Comparison of ENCODE assay signal across 17 cellular contexts in the genomic region with DNA sequence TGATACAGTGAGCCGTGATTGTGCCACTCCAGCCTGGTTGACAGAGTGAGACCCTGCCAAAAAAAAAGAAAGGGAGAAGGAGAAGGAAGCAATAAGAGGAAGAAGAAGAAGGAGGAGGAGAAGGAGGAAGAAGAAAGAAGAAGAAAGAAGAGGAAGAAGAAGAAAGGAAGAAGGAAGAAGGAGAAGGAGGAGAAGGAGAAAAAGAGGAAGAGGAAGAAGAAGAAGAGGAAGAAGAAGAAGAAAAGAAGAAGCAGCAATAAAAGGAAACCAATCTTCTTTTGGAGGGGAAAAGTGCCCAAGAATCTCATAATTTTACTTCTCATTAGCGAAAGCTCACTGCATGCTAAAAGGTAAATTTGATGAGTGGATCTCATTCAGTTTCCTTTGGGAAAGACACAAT.
DNase-seq lines count a peak whose midpoint lies in the region; ATAC-seq and TF ChIP-seq lines count a peak whose summit lies in the region.
"Had no signal": no experiment of that assay in that cellular context is flagged by ENCODE, and none has a peak within 500 bp of the region (broad histone marks: within the 10 kb centered on the region; RNA-seq: fewer than 3 reads in every experiment).

No MANE protein-coding gene starts in this region.

- H3K4me1 ChIP-seq in DOHH2 (ENCODE audit: control insufficient read depth, low read length) (peaks cover 21% of the 10 kb centered on the region), HEK293 (ENCODE audit: control insufficient read depth, insufficient read depth, low read length) (no peaks in the 10 kb centered on the region)

- H3F3A ChIP-seq in DOHH2 (ENCODE audit: control insufficient read depth, insufficient read depth), result peaks cover 14% of the 10 kb centered on the region; the same call in 1 of the 2 replicates

- H3K9me2 ChIP-seq in DOHH2 (replicated peaks; ENCODE audit: control insufficient read depth, low read length), result no peaks in the 10 kb centered on the region
- H3K9me2 ChIP-seq: SK-N-SH had no signal

- peaks cover 3% of the 10 kb centered on the region for H3K4me1 Mint-ChIP-seq in T-helper 17 cell
- H3K4me1 Mint-ChIP-seq in stimulated activated effector memory CD8-positive, alpha-beta T cell treated with anti-CD3 and anti-CD28 coated beads, Interleukin-12 subunit alpha, Interleukin-12 subunit beta, amount 100 ng/mL, for 72 hours, result no peaks in the 10 kb centered on the region
- no peaks in the 10 kb centered on the region for H3K4me1 Mint-ChIP-seq in activated T-cell treated with anti-CD3 and anti-CD28 coated beads, Interleukin-2, amount 50 U/mL, for 72 hours (ENCODE audit: low read depth)

- H3K9me3 ChIP-seq in DOHH2 (ENCODE audit: control insufficient read depth, insufficient read depth, low read length) (no peaks in the 10 kb centered on the region), HEK293 (ENCODE audit: control insufficient read depth, insufficient read depth, low read depth, low read length) (no peaks in the 10 kb centered on the region), T-helper 17 cell (ENCODE audit: control insufficient read depth, low read length, poor library complexity, severe bottlenecking) (no peaks in the 10 kb centered on the region)
- H3K9me3 ChIP-seq: SK-N-SH had no signal

- H3K27me3 ChIP-seq in DOHH2 (ENCODE audit: control insufficient read depth, low read length), result no peaks in the 10 kb centered on the region

- no peak overlapping the region for H3K4me3 Mint-ChIP-seq in T-helper 17 cell
- no peak overlapping the region for H3K4me3 Mint-ChIP-seq in stimulated activated effector memory CD8-positive, alpha-beta T cell treated with anti-CD3 and anti-CD28 coated beads, Interleukin-12 subunit alpha, Interleukin-12 subunit beta, amount 100 ng/mL, for 72 hours
- H3K4me3 Mint-ChIP-seq in activated T-cell treated with anti-CD3 and anti-CD28 coated beads, Interleukin-2, amount 50 U/mL, for 72 hours, result no peak overlapping the region
- H3K4me3 Mint-ChIP-seq: CD4-positive, alpha-beta T cell had no signal

- CTCF ChIA-PET in HEK293 (lab: Yijun Ruan, JAX), result no interaction called here

- H3K36me3 ChIP-seq in DOHH2 (ENCODE audit: control insufficient read depth, low read length) (no peaks in the 10 kb centered on the region), HEK293 (ENCODE audit: control insufficient read depth in 2 of 2, insufficient read depth in 1 of 2, low read length in 2 of 2) (no peaks in the 10 kb centered on the region)

- ATAC-seq in T-helper 17 cell (no peak), HG03095 (IDR thresholded peaks at IDR 0.05; ENCODE audit: unreplicated experiment) (no peak), GM19463 (IDR thresholded peaks at IDR 0.05; ENCODE audit: unreplicated experiment) (no peak)
- ATAC-seq in stimulated activated effector memory CD8-positive, alpha-beta T cell treated with anti-CD3 and anti-CD28 coated beads, Interleukin-12 subunit alpha, Interleukin-12 subunit beta, amount 100 ng/mL, for 72 hours, result no peak
- ATAC-seq in activated T-cell treated with anti-CD3 and anti-CD28 coated beads, Interleukin-2, amount 50 U/mL, for 72 hours (replicated peaks in 1 of 2), result no peak
- ATAC-seq: Panc1 had no signal

- POLR2A ChIA-PET in HEK293 (lab: Yijun Ruan, JAX), result no interaction called here

- H3K27ac Mint-ChIP-seq in T-helper 17 cell, result peak overlapping the region; percentile 0
- peak overlapping the region; percentile 40 for H3K27ac Mint-ChIP-seq in stimulated activated effector memory CD8-positive, alpha-beta T cell treated with anti-CD3 and anti-CD28 coated beads, Interleukin-12 subunit alpha, Interleukin-12 subunit beta, amount 100 ng/mL, for 72 hours
- H3K27ac Mint-ChIP-seq in activated T-cell treated with anti-CD3 and anti-CD28 coated beads, Interleukin-2, amount 50 U/mL, for 72 hours, result no peak overlapping the region
- H3K27ac Mint-ChIP-seq: CD4-positive, alpha-beta T cell had no signal

- peak overlapping the region; percentile 30 for H3K4me2 ChIP-seq in DOHH2 (ENCODE audit: low read length)
- H3K4me2 ChIP-seq: SK-N-SH had no signal

- DNase-seq in T-helper 17 cell, result no peak
- DNase-seq in stimulated activated effector memory CD8-positive, alpha-beta T cell treated with anti-CD3 and anti-CD28 coated beads, Interleukin-12 subunit alpha, Interleukin-12 subunit beta, amount 100 ng/mL, for 72 hours (ENCODE audit: low spot score in 2 of 2), result no peak
- no peak for DNase-seq in activated T-cell treated with anti-CD3 and anti-CD28 coated beads, Interleukin-2, amount 50 U/mL, for 72 hours
- DNase-seq: ACHN; CD4-positive, alpha-beta T cell; GM23248; IMR-90; NCI-H1417 treated with DMSO at 0.1 percent for 48 hours; NCI-H1930; NCI-H2171; NK-92 treated with Interleukin-12 subunit alpha and Interleukin-12 subunit beta, amount 100 ng/mL, for 24 hours; SK-N-SH had no signal

- H3K27me3 Mint-ChIP-seq in T-helper 17 cell, result no peaks in the 10 kb centered on the region
- no peaks in the 10 kb centered on the region for H3K27me3 Mint-ChIP-seq in activated T-cell treated with anti-CD3 and anti-CD28 coated beads, Interleukin-2, amount 50 U/mL, for 72 hours (ENCODE audit: low read depth)
- H3K27me3 Mint-ChIP-seq: CD4-positive, alpha-beta T cell had no signal

- TF ChIP-seq CTCF in DOHH2 (IDR thresholded peaks at IDR 0.05; ENCODE audit: low read depth, low read length, poor library complexity, severe bottlenecking) (no peak), HEK293 (tag by site-specific recombination; IDR thresholded peaks at IDR 0.05) (no peak)

- no peaks in the 10 kb centered on the region for H3K9me3 Mint-ChIP-seq in stimulated activated effector memory CD8-positive, alpha-beta T cell treated with anti-CD3 and anti-CD28 coated beads, Interleukin-12 subunit alpha, Interleukin-12 subunit beta, amount 100 ng/mL, for 72 hours
- no peaks in the 10 kb centered on the region for H3K9me3 Mint-ChIP-seq in activated T-cell treated with anti-CD3 and anti-CD28 coated beads, Interleukin-2, amount 50 U/mL, for 72 hours
- H3K9me3 Mint-ChIP-seq: CD4-positive, alpha-beta T cell had no signal

- H3K27ac ChIP-seq in DOHH2 (ENCODE audit: low read depth, low read length) (peak overlapping the region; percentile 6; the same call in 1 of the 2 replicates), HEK293 (ENCODE audit: extremely low read depth, low read depth, low read length) (no peak overlapping the region)
- H3K27ac ChIP-seq: GM23248 had no signal

- H3K79me2 ChIP-seq in DOHH2 (ENCODE audit: control insufficient read depth, low read length), result no peaks in the 10 kb centered on the region

- H3K36me3 Mint-ChIP-seq in T-helper 17 cell (ENCODE audit: low read depth), result no peaks in the 10 kb centered on the region
- no peaks in the 10 kb centered on the region for H3K36me3 Mint-ChIP-seq in stimulated activated effector memory CD8-positive, alpha-beta T cell treated with anti-CD3 and anti-CD28 coated beads, Interleukin-12 subunit alpha, Interleukin-12 subunit beta, amount 100 ng/mL, for 72 hours
- H3K36me3 Mint-ChIP-seq in activated T-cell treated with anti-CD3 and anti-CD28 coated beads, Interleukin-2, amount 50 U/mL, for 72 hours (ENCODE audit: insufficient read depth in 2 of 2), result no peaks in the 10 kb centered on the region

- no peaks in the 10 kb centered on the region for H4K20me1 ChIP-seq in DOHH2 (ENCODE audit: control insufficient read depth, insufficient read depth, low read depth, low read length)

- peak overlapping the region; percentile 10; the same call in 1 of the 2 replicates for H3K4me3 ChIP-seq in DOHH2 (ENCODE audit: low read length)
- no peak overlapping the region for H3K4me3 ChIP-seq in HEK293 (ENCODE audit: low read depth, low read length)
- H3K4me3 ChIP-seq: GM23248 had no signal

TF ChIP-seq in HEK293, 187 proteins besides CTCF, POLR2A, EP300 and RAD21:
- TF ChIP-seq, protein P1, sequence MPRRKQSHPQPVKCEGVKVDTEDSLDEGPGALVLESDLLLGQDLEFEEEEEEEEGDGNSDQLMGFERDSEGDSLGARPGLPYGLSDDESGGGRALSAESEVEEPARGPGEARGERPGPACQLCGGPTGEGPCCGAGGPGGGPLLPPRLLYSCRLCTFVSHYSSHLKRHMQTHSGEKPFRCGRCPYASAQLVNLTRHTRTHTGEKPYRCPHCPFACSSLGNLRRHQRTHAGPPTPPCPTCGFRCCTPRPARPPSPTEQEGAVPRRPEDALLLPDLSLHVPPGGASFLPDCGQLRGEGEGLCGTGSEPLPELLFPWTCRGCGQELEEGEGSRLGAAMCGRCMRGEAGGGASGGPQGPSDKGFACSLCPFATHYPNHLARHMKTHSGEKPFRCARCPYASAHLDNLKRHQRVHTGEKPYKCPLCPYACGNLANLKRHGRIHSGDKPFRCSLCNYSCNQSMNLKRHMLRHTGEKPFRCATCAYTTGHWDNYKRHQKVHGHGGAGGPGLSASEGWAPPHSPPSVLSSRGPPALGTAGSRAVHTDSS (tag by site-specific recombination; IDR thresholded peaks at IDR 0.05), result peak; percentile 64; the same call in 1 of the 2 replicates
- TF ChIP-seq OVOL3 (tag by site-specific recombination; IDR thresholded peaks at IDR 0.05), result no peak
